Comparison of ENCODE assay signal across 2 cellular contexts in the genomic region with DNA sequence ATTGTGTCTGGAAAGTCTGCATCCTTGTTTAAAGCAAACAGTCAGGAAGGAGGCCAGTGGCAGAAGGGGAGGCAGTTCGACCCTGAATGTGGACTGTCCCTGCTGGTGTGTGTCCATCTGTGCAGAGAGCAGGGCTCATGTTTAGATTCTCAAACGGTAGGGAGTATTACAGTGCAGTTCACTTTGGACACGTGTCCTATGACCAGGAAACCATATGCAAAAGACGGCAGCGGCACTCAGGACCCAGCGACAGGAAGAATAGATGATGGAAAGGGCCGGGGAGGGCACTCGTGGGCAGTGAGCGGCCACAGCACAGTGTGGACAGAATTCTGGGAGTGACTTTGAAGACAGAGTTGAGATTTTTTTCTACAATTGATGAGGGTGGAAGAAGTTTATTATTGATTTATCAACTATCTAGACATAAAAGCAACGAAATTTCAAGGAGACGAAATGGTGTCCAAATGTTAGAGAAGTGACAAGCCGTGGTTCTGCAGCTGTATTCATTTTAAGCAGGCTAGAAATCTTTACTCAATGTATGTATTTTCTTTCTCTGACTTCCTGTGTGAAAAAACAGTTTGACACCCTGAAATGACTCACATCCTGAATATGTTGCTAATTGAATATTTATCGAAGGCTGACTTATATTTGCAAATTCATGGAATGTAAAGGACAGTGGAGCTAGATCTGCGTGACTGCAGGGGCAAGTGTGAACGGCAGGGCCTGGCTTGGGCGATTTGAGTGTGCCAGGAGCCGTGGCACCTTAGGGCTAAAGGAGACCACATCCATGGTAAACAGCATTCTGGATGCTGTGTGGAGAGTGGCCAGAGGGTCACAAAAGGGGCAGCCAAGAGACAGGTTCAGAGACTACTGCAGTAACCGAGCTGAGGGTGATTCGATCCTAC.
TF ChIP-seq lines count a peak whose summit lies in the region.

No MANE protein-coding gene starts in this region.

TF ChIP-seq in HEK293, 187 proteins besides CTCF, POLR2A, EP300 and RAD21 (continued from another document):
- TF ChIP-seq, protein P1, sequence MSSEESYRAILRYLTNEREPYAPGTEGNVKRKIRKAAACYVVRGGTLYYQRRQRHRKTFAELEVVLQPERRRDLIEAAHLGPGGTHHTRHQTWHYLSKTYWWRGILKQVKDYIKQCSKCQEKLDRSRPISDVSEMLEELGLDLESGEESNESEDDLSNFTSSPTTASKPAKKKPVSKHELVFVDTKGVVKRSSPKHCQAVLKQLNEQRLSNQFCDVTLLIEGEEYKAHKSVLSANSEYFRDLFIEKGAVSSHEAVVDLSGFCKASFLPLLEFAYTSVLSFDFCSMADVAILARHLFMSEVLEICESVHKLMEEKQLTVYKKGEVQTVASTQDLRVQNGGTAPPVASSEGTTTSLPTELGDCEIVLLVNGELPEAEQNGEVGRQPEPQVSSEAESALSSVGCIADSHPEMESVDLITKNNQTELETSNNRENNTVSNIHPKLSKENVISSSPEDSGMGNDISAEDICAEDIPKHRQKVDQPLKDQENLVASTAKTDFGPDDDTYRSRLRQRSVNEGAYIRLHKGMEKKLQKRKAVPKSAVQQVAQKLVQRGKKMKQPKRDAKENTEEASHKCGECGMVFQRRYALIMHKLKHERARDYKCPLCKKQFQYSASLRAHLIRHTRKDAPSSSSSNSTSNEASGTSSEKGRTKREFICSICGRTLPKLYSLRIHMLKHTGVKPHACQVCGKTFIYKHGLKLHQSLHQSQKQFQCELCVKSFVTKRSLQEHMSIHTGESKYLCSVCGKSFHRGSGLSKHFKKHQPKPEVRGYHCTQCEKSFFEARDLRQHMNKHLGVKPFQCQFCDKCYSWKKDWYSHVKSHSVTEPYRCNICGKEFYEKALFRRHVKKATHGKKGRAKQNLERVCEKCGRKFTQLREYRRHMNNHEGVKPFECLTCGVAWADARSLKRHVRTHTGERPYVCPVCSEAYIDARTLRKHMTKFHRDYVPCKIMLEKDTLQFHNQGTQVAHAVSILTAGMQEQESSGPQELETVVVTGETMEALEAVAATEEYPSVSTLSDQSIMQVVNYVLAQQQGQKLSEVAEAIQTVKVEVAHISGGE (tag by site-specific recombination; conservative IDR thresholded peaks at IDR 0.05; ENCODE audit: low read depth): no peak
- TF ChIP-seq, protein P2, sequence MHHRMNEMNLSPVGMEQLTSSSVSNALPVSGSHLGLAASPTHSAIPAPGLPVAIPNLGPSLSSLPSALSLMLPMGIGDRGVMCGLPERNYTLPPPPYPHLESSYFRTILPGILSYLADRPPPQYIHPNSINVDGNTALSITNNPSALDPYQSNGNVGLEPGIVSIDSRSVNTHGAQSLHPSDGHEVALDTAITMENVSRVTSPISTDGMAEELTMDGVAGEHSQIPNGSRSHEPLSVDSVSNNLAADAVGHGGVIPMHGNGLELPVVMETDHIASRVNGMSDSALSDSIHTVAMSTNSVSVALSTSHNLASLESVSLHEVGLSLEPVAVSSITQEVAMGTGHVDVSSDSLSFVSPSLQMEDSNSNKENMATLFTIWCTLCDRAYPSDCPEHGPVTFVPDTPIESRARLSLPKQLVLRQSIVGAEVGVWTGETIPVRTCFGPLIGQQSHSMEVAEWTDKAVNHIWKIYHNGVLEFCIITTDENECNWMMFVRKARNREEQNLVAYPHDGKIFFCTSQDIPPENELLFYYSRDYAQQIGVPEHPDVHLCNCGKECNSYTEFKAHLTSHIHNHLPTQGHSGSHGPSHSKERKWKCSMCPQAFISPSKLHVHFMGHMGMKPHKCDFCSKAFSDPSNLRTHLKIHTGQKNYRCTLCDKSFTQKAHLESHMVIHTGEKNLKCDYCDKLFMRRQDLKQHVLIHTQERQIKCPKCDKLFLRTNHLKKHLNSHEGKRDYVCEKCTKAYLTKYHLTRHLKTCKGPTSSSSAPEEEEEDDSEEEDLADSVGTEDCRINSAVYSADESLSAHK (tag by site-specific recombination; IDR thresholded peaks at IDR 0.05): no peak
- TF ChIP-seq, protein P3, sequence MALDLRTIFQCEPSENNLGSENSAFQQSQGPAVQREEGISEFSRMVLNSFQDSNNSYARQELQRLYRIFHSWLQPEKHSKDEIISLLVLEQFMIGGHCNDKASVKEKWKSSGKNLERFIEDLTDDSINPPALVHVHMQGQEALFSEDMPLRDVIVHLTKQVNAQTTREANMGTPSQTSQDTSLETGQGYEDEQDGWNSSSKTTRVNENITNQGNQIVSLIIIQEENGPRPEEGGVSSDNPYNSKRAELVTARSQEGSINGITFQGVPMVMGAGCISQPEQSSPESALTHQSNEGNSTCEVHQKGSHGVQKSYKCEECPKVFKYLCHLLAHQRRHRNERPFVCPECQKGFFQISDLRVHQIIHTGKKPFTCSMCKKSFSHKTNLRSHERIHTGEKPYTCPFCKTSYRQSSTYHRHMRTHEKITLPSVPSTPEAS (tag by site-specific recombination; IDR thresholded peaks at IDR 0.05): no peak

TF ChIP-seq in K562, 482 proteins besides CTCF, POLR2A, EP300 and RAD21 (continued from another document):
- TF ChIP-seq, protein P4, sequence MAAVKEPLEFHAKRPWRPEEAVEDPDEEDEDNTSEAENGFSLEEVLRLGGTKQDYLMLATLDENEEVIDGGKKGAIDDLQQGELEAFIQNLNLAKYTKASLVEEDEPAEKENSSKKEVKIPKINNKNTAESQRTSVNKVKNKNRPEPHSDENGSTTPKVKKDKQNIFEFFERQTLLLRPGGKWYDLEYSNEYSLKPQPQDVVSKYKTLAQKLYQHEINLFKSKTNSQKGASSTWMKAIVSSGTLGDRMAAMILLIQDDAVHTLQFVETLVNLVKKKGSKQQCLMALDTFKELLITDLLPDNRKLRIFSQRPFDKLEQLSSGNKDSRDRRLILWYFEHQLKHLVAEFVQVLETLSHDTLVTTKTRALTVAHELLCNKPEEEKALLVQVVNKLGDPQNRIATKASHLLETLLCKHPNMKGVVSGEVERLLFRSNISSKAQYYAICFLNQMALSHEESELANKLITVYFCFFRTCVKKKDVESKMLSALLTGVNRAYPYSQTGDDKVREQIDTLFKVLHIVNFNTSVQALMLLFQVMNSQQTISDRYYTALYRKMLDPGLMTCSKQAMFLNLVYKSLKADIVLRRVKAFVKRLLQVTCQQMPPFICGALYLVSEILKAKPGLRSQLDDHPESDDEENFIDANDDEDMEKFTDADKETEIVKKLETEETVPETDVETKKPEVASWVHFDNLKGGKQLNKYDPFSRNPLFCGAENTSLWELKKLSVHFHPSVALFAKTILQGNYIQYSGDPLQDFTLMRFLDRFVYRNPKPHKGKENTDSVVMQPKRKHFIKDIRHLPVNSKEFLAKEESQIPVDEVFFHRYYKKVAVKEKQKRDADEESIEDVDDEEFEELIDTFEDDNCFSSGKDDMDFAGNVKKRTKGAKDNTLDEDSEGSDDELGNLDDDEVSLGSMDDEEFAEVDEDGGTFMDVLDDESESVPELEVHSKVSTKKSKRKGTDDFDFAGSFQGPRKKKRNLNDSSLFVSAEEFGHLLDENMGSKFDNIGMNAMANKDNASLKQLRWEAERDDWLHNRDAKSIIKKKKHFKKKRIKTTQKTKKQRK (IDR thresholded peaks at IDR 0.05; ENCODE audit: borderline replicate concordance, low read depth, low read length): no peak
- TF ChIP-seq ZBTB17 (CRISPR knock-in tag; IDR thresholded peaks at IDR 0.05) (no peak), PCBP1 (IDR thresholded peaks at IDR 0.05; ENCODE audit: low read depth, low read length, poor library complexity, severe bottlenecking) (no peak), KAT7 (CRISPR knock-in tag; IDR thresholded peaks at IDR 0.05; ENCODE audit: borderline replicate concordance) (no peak), CREB1 (IDR thresholded peaks at IDR 0.05) (no peak), CREB1 (CRISPR knock-in tag; IDR thresholded peaks at IDR 0.05) (no peak), KHSRP (IDR thresholded peaks at IDR 0.05) (no peak), ZNF707 (CRISPR knock-in tag; conservative IDR thresholded peaks at IDR 0.05) (no peak), CBX3 (IDR thresholded peaks at IDR 0.05; ENCODE audit: borderline replicate concordance in 1 of 2, low read length in 2 of 2) (no peak)
- TF ChIP-seq, protein P5, sequence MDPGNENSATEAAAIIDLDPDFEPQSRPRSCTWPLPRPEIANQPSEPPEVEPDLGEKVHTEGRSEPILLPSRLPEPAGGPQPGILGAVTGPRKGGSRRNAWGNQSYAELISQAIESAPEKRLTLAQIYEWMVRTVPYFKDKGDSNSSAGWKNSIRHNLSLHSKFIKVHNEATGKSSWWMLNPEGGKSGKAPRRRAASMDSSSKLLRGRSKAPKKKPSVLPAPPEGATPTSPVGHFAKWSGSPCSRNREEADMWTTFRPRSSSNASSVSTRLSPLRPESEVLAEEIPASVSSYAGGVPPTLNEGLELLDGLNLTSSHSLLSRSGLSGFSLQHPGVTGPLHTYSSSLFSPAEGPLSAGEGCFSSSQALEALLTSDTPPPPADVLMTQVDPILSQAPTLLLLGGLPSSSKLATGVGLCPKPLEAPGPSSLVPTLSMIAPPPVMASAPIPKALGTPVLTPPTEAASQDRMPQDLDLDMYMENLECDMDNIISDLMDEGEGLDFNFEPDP (CRISPR knock-in tag; IDR thresholded peaks at IDR 0.05): no peak
- TF ChIP-seq, protein P6, sequence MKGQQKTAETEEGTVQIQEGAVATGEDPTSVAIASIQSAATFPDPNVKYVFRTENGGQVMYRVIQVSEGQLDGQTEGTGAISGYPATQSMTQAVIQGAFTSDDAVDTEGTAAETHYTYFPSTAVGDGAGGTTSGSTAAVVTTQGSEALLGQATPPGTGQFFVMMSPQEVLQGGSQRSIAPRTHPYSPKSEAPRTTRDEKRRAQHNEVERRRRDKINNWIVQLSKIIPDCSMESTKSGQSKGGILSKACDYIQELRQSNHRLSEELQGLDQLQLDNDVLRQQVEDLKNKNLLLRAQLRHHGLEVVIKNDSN (CRISPR knock-in tag; IDR thresholded peaks at IDR 0.05): no peak
